Comparison of ENCODE assay signal across 1 cellular context in genomic region chr22:24553597-24554315, GRCh38.
TF ChIP-seq lines count a peak whose summit lies in the region.

No MANE protein-coding gene starts in this region.

TF ChIP-seq in IMR-90, 13 proteins besides CTCF, POLR2A, EP300 and RAD21 (continued from another document):
- TF ChIP-seq SMC3 (IDR thresholded peaks at IDR 0.05; ENCODE audit: low read depth, low read length): no peak
- no peak for TF ChIP-seq MXI1 (IDR thresholded peaks at IDR 0.05; ENCODE audit: borderline replicate concordance, low read depth, low read length)
- TF ChIP-seq RCOR1 (IDR thresholded peaks at IDR 0.05; ENCODE audit: insufficient replicate concordance, low read length): no peak
- no peak for TF ChIP-seq CEBPB (IDR thresholded peaks at IDR 0.05; ENCODE audit: low read depth, low read length)
